ENCODE assay signal across 22 cellular contexts in the genomic region with DNA sequence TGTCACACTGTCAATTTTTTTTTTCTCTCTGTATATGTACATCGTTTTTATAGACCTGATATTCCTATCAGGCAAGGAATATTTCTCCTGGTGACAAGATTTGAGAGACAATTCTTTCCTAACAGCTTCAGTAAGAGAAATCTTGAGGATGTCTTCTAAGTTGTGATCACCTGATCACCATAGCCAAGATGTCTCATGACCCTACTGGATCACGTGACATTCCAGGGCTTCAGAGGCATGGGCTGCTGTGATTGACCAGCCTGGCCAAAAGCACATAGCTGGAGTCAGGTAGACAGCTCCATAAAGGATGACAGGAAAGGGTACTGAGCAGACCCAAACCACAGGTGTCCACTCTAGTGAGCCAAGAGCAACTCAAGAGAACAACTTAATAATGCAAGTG.
A peak's percentile ranks its signal among the peaks of the same experiment; 100 is the strongest.
DNase-seq lines count a peak whose midpoint lies in the region; ATAC-seq, FAIRE-seq and TF ChIP-seq lines count a peak whose summit lies in the region.
"Had no signal": no experiment of that assay in that cellular context is flagged by ENCODE, and none has a peak within 500 bp of the region (broad histone marks: within the 10 kb centered on the region; RNA-seq: fewer than 3 reads in every experiment).

No MANE protein-coding gene starts in this region.

- no peak for TF ChIP-seq CTCF in A549 (IDR thresholded peaks at IDR 0.05)
- TF ChIP-seq CTCF in WTC11 (IDR thresholded peaks at IDR 0.05), result no peak
- no peak for TF ChIP-seq CTCF in K562 (IDR thresholded peaks at IDR 0.05 in 2 of 3, conservative IDR thresholded peaks at IDR 0.05 in 1 of 3; ENCODE audit: insufficient read depth in 2 of 3, low read depth in 1 of 3, low read length in 3 of 3)

- no TSS peak for BruUV-seq in K562 (replicated peaks; lab: Mats Ljungman, UMichigan)

- DNase-seq in A549 (ENCODE audit: low read depth in 1 of 2, low spot score in 1 of 2) (no peak), WTC11 (ENCODE audit: low spot score) (no peak), K562 (ENCODE audit: extremely low read depth in 1 of 4, low spot score in 3 of 4) (no peak), medulla oblongata (ENCODE audit: extremely low spot score) (no peak)
- no peak for DNase-seq in stimulated activated CD4-positive, alpha-beta T cell treated with anti-CD3 and anti-CD28 coated beads, Interleukin-4, amount 100 ng/mL, for 1 hour
- DNase-seq: 8988T; AML-193; Caco-2; Calu3; CD4-positive, alpha-beta T cell; CD8-positive, alpha-beta T cell; DMS79 treated with DMSO at 0.1 percent for 48 hours; GF-D8 had no signal

- intact Hi-C loops in K562 (cut with micrococcal nuclease), result no loop called here

- no peak overlapping the region for H3K4me3 ChIP-seq in A549
- H3K4me3 ChIP-seq in K562, result no peak overlapping the region
- H3K4me3 ChIP-seq: BLaER1 treated with 17β-estradiol and CSF1 and Interleukin-3, amounts not matched to agents 10 nM and 100 nM had no signal

- 0% methylated on average over 2 of the region's 2 CpGs for WGBS in A549 (ENCODE audit: missing lambda C conversion rate)
- 0% methylated on average over 2 of the region's 2 CpGs for WGBS in K562 (ENCODE audit: insufficient coverage, low coverage, missing lambda C conversion rate)

- in situ Hi-C loops in K562 (cut with MboI), result no loop called here

- no peak overlapping the region for H3K9ac ChIP-seq in K562 (ENCODE audit: insufficient read depth in 1 of 2, low read depth in 2 of 2, low read length in 2 of 2)
- H3K9ac ChIP-seq: BLaER1 treated with 17β-estradiol and CSF1 and Interleukin-3, amounts not matched to agents 10 nM and 100 nM had no signal

- no peaks in the 10 kb centered on the region for H3K36me3 ChIP-seq in K562 (ENCODE audit: control insufficient read depth, insufficient read depth, low read length)
- H3K36me3 ChIP-seq: BLaER1 treated with 17β-estradiol and CSF1 and Interleukin-3, amounts not matched to agents 10 nM and 100 nM had no signal

- CTCF ChIA-PET in A549 (lab: Yijun Ruan, JAX) (interaction anchor here (0.6 kb wide), 1 partner anchor 607 kb away, joined by 3 read pairs; no protein-coding TSS in a partner anchor), WTC11 (lab: Charles Lee) (no interaction called here), K562 (lab: Yijun Ruan, JAX; ENCODE audit: low intra/inter-chr PET ratio) (no interaction called here)

- no peaks in the 10 kb centered on the region for H3K9me1 ChIP-seq in K562 (ENCODE audit: control insufficient read depth, insufficient read depth, low read length)

- no peaks in the 10 kb centered on the region for H3K79me2 ChIP-seq in K562 (ENCODE audit: control insufficient read depth, insufficient read depth, low read length)

- TF ChIP-seq POLR2A in A549 (IDR thresholded peaks at IDR 0.05; ENCODE audit: low read length) (no peak), K562 (conservative IDR thresholded peaks at IDR 0.05) (no peak)

- H3K4me1 ChIP-seq in A549, result no peaks in the 10 kb centered on the region
- H3K4me1 ChIP-seq in K562 (replicated peaks in 1 of 2; ENCODE audit: control insufficient read depth in 2 of 2, insufficient read depth in 2 of 2, low read length in 2 of 2), result no peaks in the 10 kb centered on the region
- H3K4me1 ChIP-seq: BLaER1 treated with 17β-estradiol and CSF1 and Interleukin-3, amounts not matched to agents 10 nM and 100 nM; Caco-2 had no signal

- no peaks in the 10 kb centered on the region for H4K20me1 ChIP-seq in K562 (replicated peaks; ENCODE audit: control insufficient read depth, insufficient read depth, low read length)
- H4K20me1 ChIP-seq: BLaER1 treated with 17β-estradiol and CSF1 and Interleukin-3, amounts not matched to agents 10 nM and 100 nM had no signal

- H3K9me3 Mint-ChIP-seq in WTC11, result no peaks in the 10 kb centered on the region
- H3K9me3 Mint-ChIP-seq: CD4-positive, alpha-beta T cell; CD8-positive, alpha-beta T cell had no signal

- POLR2A ChIA-PET in A549 (lab: Yijun Ruan, JAX) (no interaction called here), WTC11 (lab: Charles Lee) (no interaction called here), K562 (lab: Yijun Ruan, JAX) (no interaction called here)

- TF ChIP-seq EP300 in A549 (IDR thresholded peaks at IDR 0.05) (no peak), K562 (IDR thresholded peaks at IDR 0.05; ENCODE audit: low read length) (no peak)

- H3K27ac Mint-ChIP-seq in WTC11, result no peak overlapping the region
- H3K27ac Mint-ChIP-seq: B cell; CD4-positive, alpha-beta T cell; CD8-positive, alpha-beta T cell had no signal

- no peaks in the 10 kb centered on the region for H3K27me3 ChIP-seq in K562 (ENCODE audit: control insufficient read depth in 2 of 2, insufficient read depth in 2 of 2, low read length in 2 of 2)
- H3K27me3 ChIP-seq: BLaER1 treated with 17β-estradiol and CSF1 and Interleukin-3, amounts not matched to agents 10 nM and 100 nM had no signal

- no peak overlapping the region for H3K27ac ChIP-seq in A549
- no peak overlapping the region for H3K27ac ChIP-seq in K562 (ENCODE audit: extremely low read depth, low read depth, low read length)
- H3K27ac ChIP-seq: BLaER1 treated with 17β-estradiol and CSF1 and Interleukin-3, amounts not matched to agents 10 nM and 100 nM; C4-2B had no signal

- no peaks in the 10 kb centered on the region for H3K9me3 ChIP-seq in A549
- no peaks in the 10 kb centered on the region for H3K9me3 ChIP-seq in K562 (replicated peaks; ENCODE audit: control insufficient read depth, insufficient read depth, low read depth, low read length)
- H3K9me3 ChIP-seq: BLaER1 treated with 17β-estradiol and CSF1 and Interleukin-3, amounts not matched to agents 10 nM and 100 nM; Caco-2 had no signal

- H3K4me3 Mint-ChIP-seq in WTC11, result no peak overlapping the region
- H3K4me3 Mint-ChIP-seq: B cell; CD4-positive, alpha-beta T cell; CD8-positive, alpha-beta T cell had no signal

- no peaks in the 10 kb centered on the region for H3K27me3 Mint-ChIP-seq in WTC11 (ENCODE audit: low read depth)
- H3K27me3 Mint-ChIP-seq: B cell; CD4-positive, alpha-beta T cell had no signal

- no peak for TF ChIP-seq RAD21 in A549 (conservative IDR thresholded peaks at IDR 0.05 in 1 of 2, IDR thresholded peaks at IDR 0.05 in 1 of 2)
- TF ChIP-seq RAD21 in K562 (CRISPR knock-in tag; conservative IDR thresholded peaks at IDR 0.05 in 1 of 2, IDR thresholded peaks at IDR 0.05 in 1 of 2), result no peak

- FAIRE-seq in A549 (lab: Jason Lieb, UNC) (no peak), K562 (lab: Jason Lieb, UNC) (no peak)
- FAIRE-seq: A204.1, D721Med, G401.6, GM12892, GM18507 had no signal

- H2AFZ ChIP-seq in K562 (ENCODE audit: low read depth, low read length), result no peak overlapping the region

- no peaks in the 10 kb centered on the region for H3K36me3 Mint-ChIP-seq in WTC11
- H3K36me3 Mint-ChIP-seq: CD8-positive, alpha-beta T cell had no signal

- H3K4me2 ChIP-seq in A549, result no peak overlapping the region
- no peak overlapping the region for H3K4me2 ChIP-seq in K562 (ENCODE audit: insufficient read depth, low read length)
- H3K4me2 ChIP-seq: BLaER1 treated with 17β-estradiol and CSF1 and Interleukin-3, amounts not matched to agents 10 nM and 100 nM had no signal

- ATAC-seq in A549 (no peak), WTC11 (no peak), K562 (no peak), HG03342 (IDR thresholded peaks at IDR 0.05; ENCODE audit: unreplicated experiment) (no peak)
- ATAC-seq: CD8-positive, alpha-beta T cell had no signal

- peaks cover 2% of the 10 kb centered on the region; the same call in 1 of the 2 replicates for H3K4me1 Mint-ChIP-seq in WTC11
- H3K4me1 Mint-ChIP-seq: B cell had no signal

TF ChIP-seq in A549, 52 proteins besides CTCF, POLR2A, EP300 and RAD21:
- TF ChIP-seq USF2 (IDR thresholded peaks at IDR 0.05) (peak; percentile 76), HEYL (CRISPR knock-in tag; IDR thresholded peaks at IDR 0.05) (no peak)

TF ChIP-seq in WTC11, 78 proteins besides CTCF, POLR2A, EP300 and RAD21:
- TF ChIP-seq ZNF317 (CRISPR knock-in tag; IDR thresholded peaks at IDR 0.05; ENCODE audit: borderline replicate concordance, low read depth) (no peak), USF2 (CRISPR knock-in tag; IDR thresholded peaks at IDR 0.05) (peak; percentile 35; the same call in 1 of the 2 replicates)

TF ChIP-seq in K562, 482 proteins besides CTCF, POLR2A, EP300 and RAD21:
- TF ChIP-seq CHD2 (IDR thresholded peaks at IDR 0.05; ENCODE audit: low read depth, low read length), result no peak
- TF ChIP-seq TFE3 (CRISPR knock-in tag; IDR thresholded peaks at IDR 0.05), result peak; percentile 78
TF ChIP-seq in K562: peak in this region for 1.
